ENCODE assay signal across 8 cellular contexts in the genomic region with DNA sequence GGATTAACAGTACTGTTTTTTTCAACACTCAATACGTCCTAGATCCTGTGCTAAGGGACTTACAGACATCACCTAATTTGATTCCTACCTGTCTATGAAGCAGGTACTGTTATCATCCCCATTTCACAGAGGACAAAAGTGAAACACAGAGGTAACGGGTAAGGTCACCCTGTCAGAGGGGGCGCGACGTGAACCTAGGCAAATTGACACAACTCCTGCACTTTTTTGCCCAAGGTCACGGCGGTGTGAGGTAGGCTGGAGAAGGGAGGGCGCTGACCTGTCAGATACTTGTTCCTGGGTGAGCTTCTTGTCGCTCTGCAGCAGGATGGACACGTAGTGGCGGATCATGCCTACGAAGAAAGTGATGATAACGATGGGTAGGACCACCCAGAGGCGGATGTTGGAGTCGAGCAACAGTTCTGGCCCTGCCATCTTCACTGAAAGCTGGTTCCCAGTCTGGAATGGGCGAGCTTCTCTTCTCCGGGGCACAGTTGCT. TPM values are rescaled to one million over a fixed set of nuclear protein-coding genes. Genes with fewer than 3 reads are reported as not detected.
DNase-seq lines count a peak whose midpoint lies in the region; ATAC-seq lines count a peak whose summit lies in the region.

No MANE protein-coding gene starts in this region.

- peak overlapping the region; percentile 99 for H3K4me3 ChIP-seq in iPS-11a (ENCODE audit: low read depth, low read length)

- peaks cover 9% of the 10 kb centered on the region for H3K36me3 Mint-ChIP-seq in activated T-helper 1 cell treated with anti-CD3 and anti-CD28 coated beads, Interleukin-12 subunit alpha, Interleukin-12 subunit beta, Interleukin-2, Interleukin-4 antibody, amounts not matched to agents 30 ng/mL and 10 ng/mL and 1 ng/mL, durations not matched to agents 14 hours and 24 hours and 36 hours (ENCODE audit: low read depth)
- H3K36me3 Mint-ChIP-seq in stimulated activated naive CD8-positive, alpha-beta T cell treated with anti-CD3 and anti-CD28 coated beads, Interleukin-15, Interleukin-2, amounts not matched to agents 100 ng/mL and 50 ng/mL, for 24 hours (ENCODE audit: low read depth) = peaks cover 30% of the 10 kb centered on the region

- no peaks in the 10 kb centered on the region for H3K9me3 Mint-ChIP-seq in activated T-helper 1 cell treated with anti-CD3 and anti-CD28 coated beads, Interleukin-12 subunit alpha, Interleukin-12 subunit beta, Interleukin-2, Interleukin-4 antibody, amounts not matched to agents 30 ng/mL and 10 ng/mL and 1 ng/mL, durations not matched to agents 14 hours and 24 hours and 36 hours
- H3K9me3 Mint-ChIP-seq in stimulated activated naive CD8-positive, alpha-beta T cell treated with anti-CD3 and anti-CD28 coated beads, Interleukin-15, Interleukin-2, amounts not matched to agents 100 ng/mL and 50 ng/mL, for 24 hours = no peaks in the 10 kb centered on the region

- DNase-seq in activated CD4-positive, CD25-positive, alpha-beta regulatory T cell (lab: John Stamatoyannopoulos, UW) = no peak
- no peak for DNase-seq in activated T-helper 1 cell treated with anti-CD3 and anti-CD28 coated beads, Interleukin-12 subunit alpha, Interleukin-12 subunit beta, Interleukin-2, Interleukin-4 antibody, amounts not matched to agents 30 ng/mL and 10 ng/mL and 1 ng/mL, durations not matched to agents 14 hours and 24 hours and 36 hours (ENCODE audit: low spot score)
- no peak for DNase-seq in NCI-H1436 (lab: John Stamatoyannopoulos, UW)
- no peak for DNase-seq in stimulated activated CD4-positive, alpha-beta T cell treated with anti-CD3 and anti-CD28 coated beads, Interleukin-15, amount 100 ng/mL, for 24 hours

- ATAC-seq in activated CD4-positive, CD25-positive, alpha-beta regulatory T cell treated with anti-CD3 and anti-CD28 coated beads, Interleukin-2, amount 50 U/mL, for 24 hours = peak; percentile 22 to 30
- peak; percentile 14 for ATAC-seq in HG03064 (IDR thresholded peaks at IDR 0.05; ENCODE audit: low read depth, unreplicated experiment)

- H3K4me1 Mint-ChIP-seq in activated T-helper 1 cell treated with anti-CD3 and anti-CD28 coated beads, Interleukin-12 subunit alpha, Interleukin-12 subunit beta, Interleukin-2, Interleukin-4 antibody, amounts not matched to agents 30 ng/mL and 10 ng/mL and 1 ng/mL, durations not matched to agents 14 hours and 24 hours and 36 hours (ENCODE audit: low read depth) = peaks cover 27% of the 10 kb centered on the region
- peaks cover 33% of the 10 kb centered on the region for H3K4me1 Mint-ChIP-seq in stimulated activated naive CD8-positive, alpha-beta T cell treated with anti-CD3 and anti-CD28 coated beads, Interleukin-15, Interleukin-2, amounts not matched to agents 100 ng/mL and 50 ng/mL, for 24 hours (ENCODE audit: low read depth)

- intact Hi-C loops in activated T-helper 1 cell treated with anti-CD3 and anti-CD28 coated beads, Interleukin-12 subunit alpha, Interleukin-12 subunit beta, Interleukin-2, Interleukin-4 antibody, amounts not matched to agents 30 ng/mL and 10 ng/mL and 1 ng/mL, durations not matched to agents 14 hours and 24 hours and 36 hours (cut with micrococcal nuclease) = loop anchor here (1.0 to 5.0 kb wide), 7 partner anchors 33 to 589 kb away; a partner anchor contains a TSS

- peak overlapping the region; percentile 97 for H3K4me3 Mint-ChIP-seq in activated T-helper 1 cell treated with anti-CD3 and anti-CD28 coated beads, Interleukin-12 subunit alpha, Interleukin-12 subunit beta, Interleukin-2, Interleukin-4 antibody, amounts not matched to agents 30 ng/mL and 10 ng/mL and 1 ng/mL, durations not matched to agents 14 hours and 24 hours and 36 hours
- H3K4me3 Mint-ChIP-seq in stimulated activated naive CD8-positive, alpha-beta T cell treated with anti-CD3 and anti-CD28 coated beads, Interleukin-15, Interleukin-2, amounts not matched to agents 100 ng/mL and 50 ng/mL, for 24 hours = peak overlapping the region; percentile 96

- peak overlapping the region; percentile 98 for H3K27ac Mint-ChIP-seq in activated T-helper 1 cell treated with anti-CD3 and anti-CD28 coated beads, Interleukin-12 subunit alpha, Interleukin-12 subunit beta, Interleukin-2, Interleukin-4 antibody, amounts not matched to agents 30 ng/mL and 10 ng/mL and 1 ng/mL, durations not matched to agents 14 hours and 24 hours and 36 hours
- peak overlapping the region; percentile 98 for H3K27ac Mint-ChIP-seq in stimulated activated naive CD8-positive, alpha-beta T cell treated with anti-CD3 and anti-CD28 coated beads, Interleukin-15, Interleukin-2, amounts not matched to agents 100 ng/mL and 50 ng/mL, for 24 hours

- no peaks in the 10 kb centered on the region for H3K27me3 Mint-ChIP-seq in activated T-helper 1 cell treated with anti-CD3 and anti-CD28 coated beads, Interleukin-12 subunit alpha, Interleukin-12 subunit beta, Interleukin-2, Interleukin-4 antibody, amounts not matched to agents 30 ng/mL and 10 ng/mL and 1 ng/mL, durations not matched to agents 14 hours and 24 hours and 36 hours (ENCODE audit: insufficient read depth)
- no peaks in the 10 kb centered on the region for H3K27me3 Mint-ChIP-seq in stimulated activated naive CD8-positive, alpha-beta T cell treated with anti-CD3 and anti-CD28 coated beads, Interleukin-15, Interleukin-2, amounts not matched to agents 100 ng/mL and 50 ng/mL, for 24 hours

RNA-seq across cellular contexts. Expression of a gene that starts 0.4 kb away (rescaled TPM):
- 38.8 and 43.1 TPM in 2 replicates for total RNA-seq in activated T-helper 1 cell treated with anti-CD3 and anti-CD28 coated beads, Interleukin-12 subunit alpha, Interleukin-12 subunit beta, Interleukin-2, Interleukin-4 antibody, amounts not matched to agents 30 ng/mL and 10 ng/mL and 1 ng/mL, durations not matched to agents 14 hours and 24 hours and 36 hours

RNA-seq across cellular contexts. Expression of a gene that starts 34.1 kb away (rescaled TPM):
- 16.4 and 16.8 TPM in 2 replicates for total RNA-seq in activated T-helper 1 cell treated with anti-CD3 and anti-CD28 coated beads, Interleukin-12 subunit alpha, Interleukin-12 subunit beta, Interleukin-2, Interleukin-4 antibody, amounts not matched to agents 30 ng/mL and 10 ng/mL and 1 ng/mL, durations not matched to agents 14 hours and 24 hours and 36 hours

RNA-seq across cellular contexts. Expression of a gene that starts 40.0 kb away (rescaled TPM):
- total RNA-seq in activated T-helper 1 cell treated with anti-CD3 and anti-CD28 coated beads, Interleukin-12 subunit alpha, Interleukin-12 subunit beta, Interleukin-2, Interleukin-4 antibody, amounts not matched to agents 30 ng/mL and 10 ng/mL and 1 ng/mL, durations not matched to agents 14 hours and 24 hours and 36 hours = 63.4 and 64.2 TPM in 2 replicates

RNA-seq across cellular contexts. Expression of a gene that starts 52.6 kb away (rescaled TPM):
- total RNA-seq in activated T-helper 1 cell treated with anti-CD3 and anti-CD28 coated beads, Interleukin-12 subunit alpha, Interleukin-12 subunit beta, Interleukin-2, Interleukin-4 antibody, amounts not matched to agents 30 ng/mL and 10 ng/mL and 1 ng/mL, durations not matched to agents 14 hours and 24 hours and 36 hours = 18.7 and 20.6 TPM in 2 replicates
